ENCODE assay signal across 35 cellular contexts in genomic region chr11:81270686-81271085, GRCh38.
DNase-seq lines count a peak whose midpoint lies in the region; ATAC-seq, FAIRE-seq and TF ChIP-seq lines count a peak whose summit lies in the region.
"Had no signal": no experiment of that assay in that cellular context is flagged by ENCODE, and none has a peak within 500 bp of the region (broad histone marks: within the 10 kb centered on the region; RNA-seq: fewer than 3 reads in every experiment).

No MANE protein-coding gene starts in this region.

- no peak overlapping the region for H3K9ac ChIP-seq in Karpas-422 (ENCODE audit: low read length)
- H3K9ac ChIP-seq: BLaER1; BLaER1 treated with 17β-estradiol and CSF1 and Interleukin-3, amounts not matched to agents 10 nM and 100 nM had no signal

- H3K4me1 ChIP-seq in foreskin keratinocyte (no peaks in the 10 kb centered on the region), Karpas-422 (ENCODE audit: low read length) (no peaks in the 10 kb centered on the region), HAP-1 (no peaks in the 10 kb centered on the region)
- H3K4me1 ChIP-seq: A549; BE2C; BLaER1; BLaER1 treated with 17β-estradiol and CSF1 and Interleukin-3, amounts not matched to agents 10 nM and 100 nM; Caco-2 had no signal

- H2AFZ ChIP-seq in Karpas-422 (ENCODE audit: low read length): no peak overlapping the region

- H4K20me1 ChIP-seq in Karpas-422 (ENCODE audit: insufficient read depth, low read depth, low read length): no peaks in the 10 kb centered on the region
- H4K20me1 ChIP-seq: BLaER1; BLaER1 treated with 17β-estradiol and CSF1 and Interleukin-3, amounts not matched to agents 10 nM and 100 nM had no signal

- H3K36me3 ChIP-seq in bronchial epithelial cell (ENCODE audit: control insufficient read depth, insufficient read depth, low read length) (no peaks in the 10 kb centered on the region), Karpas-422 (ENCODE audit: insufficient read depth, low read length) (no peaks in the 10 kb centered on the region), HAP-1 (replicated peaks) (no peaks in the 10 kb centered on the region)
- H3K36me3 ChIP-seq: BE2C; BLaER1; BLaER1 treated with 17β-estradiol and CSF1 and Interleukin-3, amounts not matched to agents 10 nM and 100 nM had no signal

- no peak overlapping the region for H3K4me2 ChIP-seq in Karpas-422 (ENCODE audit: low read depth, low read length, poor library complexity, severe bottlenecking)
- H3K4me2 ChIP-seq: A549; BLaER1; BLaER1 treated with 17β-estradiol and CSF1 and Interleukin-3, amounts not matched to agents 10 nM and 100 nM had no signal

- no peak for FAIRE-seq in bronchial epithelial cell (lab: Jason Lieb, UNC)
- FAIRE-seq: A204.1, A549, D721Med had no signal

- no peak overlapping the region for H3K27ac ChIP-seq in foreskin keratinocyte
- no peak overlapping the region for H3K27ac ChIP-seq in Karpas-422 (ENCODE audit: low read length)
- H3K27ac ChIP-seq: 22Rv1; A549; BLaER1; BLaER1 treated with 17β-estradiol and CSF1 and Interleukin-3, amounts not matched to agents 10 nM and 100 nM; C4-2B had no signal

- no peaks in the 10 kb centered on the region for H3K79me2 ChIP-seq in Karpas-422 (ENCODE audit: low read length)

- H3K4me3 ChIP-seq in bronchial epithelial cell (ENCODE audit: low read depth, low read length): no peak overlapping the region
- no peak overlapping the region for H3K4me3 ChIP-seq in epithelial cell of esophagus (ENCODE audit: low read length)
- no peak overlapping the region for H3K4me3 ChIP-seq in Karpas-422 (ENCODE audit: low read length)
- no peak overlapping the region for H3K4me3 ChIP-seq in HAP-1
- H3K4me3 ChIP-seq: A549; BLaER1; BLaER1 treated with 17β-estradiol and CSF1 and Interleukin-3, amounts not matched to agents 10 nM and 100 nM had no signal

- no peak for ATAC-seq in foreskin keratinocyte
- ATAC-seq: A549; CD8-positive, alpha-beta T cell had no signal

- H3K9me3 ChIP-seq in Karpas-422 (ENCODE audit: low read length) (peaks cover 8% of the 10 kb centered on the region; the same call in 1 of the 2 replicates), HAP-1 (no peaks in the 10 kb centered on the region)
- H3K9me3 ChIP-seq: A549; BE2C; BLaER1; BLaER1 treated with 17β-estradiol and CSF1 and Interleukin-3, amounts not matched to agents 10 nM and 100 nM; Caco-2 had no signal

- no peaks in the 10 kb centered on the region for H3K9me2 ChIP-seq in Karpas-422 (replicated peaks; ENCODE audit: insufficient read depth, low read length)

- peak; percentile 14 for DNase-seq in amniotic epithelial cell (ENCODE audit: low read depth)
- peak; percentile 53 for DNase-seq in bronchial epithelial cell (ENCODE audit: low read depth)
- peak; percentile 58 for DNase-seq in epithelial cell of esophagus (ENCODE audit: low read depth)
- peak; percentile 4 to 53 for DNase-seq in foreskin keratinocyte
- no peak for DNase-seq in KBM-7
- DNase-seq in Karpas-422: no peak
- no peak for DNase-seq in HAP-1 (ENCODE audit: low spot score in 2 of 2)
- no peak for DNase-seq in activated CD8-positive, alpha-beta memory T cell treated with anti-CD3 and anti-CD28 coated beads, Interleukin-2, amount 50 U/mL, for 4 hours
- DNase-seq: 8988T; ACHN; AML-193; BE2C; C1 segment of cervical spinal cord; Caco-2; Calu3; CD4-positive, alpha-beta memory T cell; CD4-positive, alpha-beta T cell; CD4-positive, CD25-positive, alpha-beta regulatory T cell; CD8-positive, alpha-beta memory T cell; CD8-positive, alpha-beta T cell; COR-L47; DMS 273 treated with DMSO at 0.1 percent for 48 hours; DMS153; DMS53; DMS79; DMS79 treated with DMSO at 0.1 percent for 48 hours; DND-41; EL had no signal

- in situ Hi-C loops in KBM-7 (cut with MboI; ENCODE audit: low pct_unique_long_range_greater_than_20kb, low sequenced_read_pairs): no loop called here
- in situ Hi-C loops in HAP-1 (cut with MboI; ENCODE audit: low sequenced_read_pairs): no loop called here

- TF ChIP-seq CTCF in bronchial epithelial cell (IDR thresholded peaks at IDR 0.05; ENCODE audit: insufficient read depth, low read length, severe bottlenecking) (no peak), epithelial cell of esophagus (IDR thresholded peaks at IDR 0.05; ENCODE audit: insufficient read depth, low read depth, low read length, missing control alignments) (no peak), foreskin keratinocyte (conservative IDR thresholded peaks at IDR 0.05) (no peak)

- H3K27me3 ChIP-seq in bronchial epithelial cell (ENCODE audit: control insufficient read depth, insufficient read depth, low read length) (no peaks in the 10 kb centered on the region), foreskin keratinocyte (no peaks in the 10 kb centered on the region), Karpas-422 (ENCODE audit: low read length) (no peaks in the 10 kb centered on the region), HAP-1 (ENCODE audit: low read depth) (no peaks in the 10 kb centered on the region)
- H3K27me3 ChIP-seq: BE2C; BLaER1; BLaER1 treated with 17β-estradiol and CSF1 and Interleukin-3, amounts not matched to agents 10 nM and 100 nM had no signal

Comparison
In these comparisons a context has a peak if more than half of its experiments do, and no peak if none do; other contexts are left out.
1. DNase-seq: peak in amniotic epithelial cell (single experiment), bronchial epithelial cell (single experiment), epithelial cell of esophagus (single experiment) and foreskin keratinocyte (2 of 2); none in KBM-7 (single experiment), Karpas-422 (single experiment), HAP-1 (0 of 2) and activated CD8-positive, alpha-beta memory T cell treated with anti-CD3 and anti-CD28 coated beads, Interleukin-2, amount 50 U/mL, for 4 hours (single experiment).